ENCODE assay signal across 2 cellular contexts in genomic region chr7:32518534-32519140, GRCh38.
TF ChIP-seq lines count a peak whose summit lies in the region.

No MANE protein-coding gene starts in this region.

TF ChIP-seq in GM23338, 12 proteins besides CTCF, POLR2A, EP300 and RAD21 (continued from another document):
- TF ChIP-seq REST (IDR thresholded peaks at IDR 0.05; ENCODE audit: unreplicated experiment) (no peak), JUNB (IDR thresholded peaks at IDR 0.05; ENCODE audit: unreplicated experiment) (no peak), EZH2 (IDR thresholded peaks at IDR 0.05; ENCODE audit: low read depth, unreplicated experiment) (no peak), ZNF114 (CRISPR knock-in tag; IDR thresholded peaks at IDR 0.05) (no peak), ZNF462 (CRISPR knock-in tag; IDR thresholded peaks at IDR 0.05) (no peak), ETS1 (IDR thresholded peaks at IDR 0.05) (no peak), CREB1 (CRISPR knock-in tag; IDR thresholded peaks at IDR 0.05; ENCODE audit: low read depth) (no peak)

TF ChIP-seq in WTC11, 78 proteins besides CTCF, POLR2A, EP300 and RAD21 (continued from another document):
- TF ChIP-seq AR (CRISPR knock-in tag; IDR thresholded peaks at IDR 0.05) (no peak), NR2C2 (CRISPR knock-in tag; IDR thresholded peaks at IDR 0.05) (no peak), ZMAT4 (CRISPR knock-in tag; IDR thresholded peaks at IDR 0.05) (no peak), TEAD4 (CRISPR knock-in tag; IDR thresholded peaks at IDR 0.05) (no peak), HMGA2 (CRISPR knock-in tag; IDR thresholded peaks at IDR 0.05) (no peak), E2F4 (CRISPR knock-in tag; IDR thresholded peaks at IDR 0.05; ENCODE audit: borderline replicate concordance, low read depth) (no peak), ZSCAN18 (CRISPR knock-in tag; IDR thresholded peaks at IDR 0.05) (no peak), CBFB (CRISPR knock-in tag; IDR thresholded peaks at IDR 0.05; ENCODE audit: low read depth) (no peak)
